Comparison of ENCODE assay signal across 9 cellular contexts in genomic region chrX:3939967-3940610, GRCh38.
A peak's percentile ranks its signal among the peaks of the same experiment; 100 is the strongest.
DNase-seq lines count a peak whose midpoint lies in the region; ATAC-seq, FAIRE-seq and TF ChIP-seq lines count a peak whose summit lies in the region.
"Had no signal": no experiment of that assay in that cellular context is flagged by ENCODE, and none has a peak within 500 bp of the region (broad histone marks: within the 10 kb centered on the region; RNA-seq: fewer than 3 reads in every experiment).

No MANE protein-coding gene starts in this region.

- WGBS in small intestine, 3 donors = 13 to 18% (median 13%) methylated on average over 4 of the region's 4 CpGs

- H3K9me3 ChIP-seq in small intestine (ENCODE audit: control insufficient read depth, low read depth) = no peaks in the 10 kb centered on the region

- H3K4me3 ChIP-seq in KMS-11 (IDR thresholded peaks at IDR 0.05; ENCODE audit: insufficient read depth, low read depth, low read length) = no peak overlapping the region
- H3K4me3 ChIP-seq in astrocyte of the cerebellum (ENCODE audit: low read depth, low read length) = no peak overlapping the region
- H3K4me3 ChIP-seq in small intestine (ENCODE audit: low read depth in 1 of 2, low read length in 2 of 2) = no peak overlapping the region

- TF ChIP-seq CTCF in KMS-11 (conservative IDR thresholded peaks at IDR 0.05; ENCODE audit: low read depth, low read length) (peak; percentile 61), astrocyte of the cerebellum (IDR thresholded peaks at IDR 0.05; ENCODE audit: low read depth, low read length, missing control alignments) (peak; percentile 47)

- no peaks in the 10 kb centered on the region for H3K79me2 ChIP-seq in KMS-11 (ENCODE audit: insufficient read depth, low read depth)

- H3K4me3 Mint-ChIP-seq in activated T-cell treated with anti-CD3 and anti-CD28 coated beads, Interleukin-2, amount 50 U/mL, for 72 hours = no peak overlapping the region

- H3K36me3 Mint-ChIP-seq in activated T-cell treated with anti-CD3 and anti-CD28 coated beads, Interleukin-2, amount 50 U/mL, for 72 hours (ENCODE audit: insufficient read depth in 2 of 2) = no peaks in the 10 kb centered on the region

- H3K9ac ChIP-seq in KMS-11 = no peak overlapping the region

- H3K27me3 Mint-ChIP-seq in activated T-cell treated with anti-CD3 and anti-CD28 coated beads, Interleukin-2, amount 50 U/mL, for 72 hours (ENCODE audit: low read depth) = peaks cover 24% of the 10 kb centered on the region

- H2AFZ ChIP-seq in KMS-11 (ENCODE audit: low read depth) = no peak overlapping the region

- H4K20me1 ChIP-seq in KMS-11 (ENCODE audit: insufficient read depth) = no peaks in the 10 kb centered on the region

- H3K4me1 Mint-ChIP-seq in activated T-cell treated with anti-CD3 and anti-CD28 coated beads, Interleukin-2, amount 50 U/mL, for 72 hours (ENCODE audit: low read depth) = no peaks in the 10 kb centered on the region

- DNase-seq in astrocyte of the cerebellum (ENCODE audit: low read depth) = peak; percentile 12
- peak; percentile 13 for DNase-seq in midbrain (lab: John Stamatoyannopoulos, UW)
- no peak for DNase-seq in activated T-cell treated with anti-CD3 and anti-CD28 coated beads, Interleukin-2, amount 50 U/mL, for 72 hours
- DNase-seq in SW 1271 (lab: John Stamatoyannopoulos, UW) = no peak
- no peak for DNase-seq in small intestine
- DNase-seq: KG1 had no signal

- in situ Hi-C loops in astrocyte of the cerebellum (cut with HindIII; ENCODE audit: low sequenced_read_pairs) = no loop called here

- peak; percentile 66 for FAIRE-seq in G401.6 (lab: Jason Lieb, UNC)
- FAIRE-seq in small intestine (lab: Jason Lieb, UNC) = no peak

- no peaks in the 10 kb centered on the region for H3K36me3 ChIP-seq in KMS-11 (ENCODE audit: insufficient read depth)
- H3K36me3 ChIP-seq in small intestine (ENCODE audit: control insufficient read depth in 2 of 2, insufficient read depth in 2 of 2, low read length in 2 of 2) = no peaks in the 10 kb centered on the region

- no peaks in the 10 kb centered on the region for H3K27me3 ChIP-seq in KMS-11 (ENCODE audit: insufficient read depth, low read depth)
- H3K27me3 ChIP-seq in small intestine (ENCODE audit: control insufficient read depth in 2 of 2, insufficient read depth in 2 of 2, low read length in 2 of 2) = no peaks in the 10 kb centered on the region

- no peak overlapping the region for H3K27ac ChIP-seq in KMS-11
- no peak overlapping the region for H3K27ac ChIP-seq in small intestine (ENCODE audit: low read depth in 1 of 2, low read length in 1 of 2)

- ATAC-seq in GM19463 (IDR thresholded peaks at IDR 0.05; ENCODE audit: unreplicated experiment) = no peak
- ATAC-seq in activated T-cell treated with anti-CD3 and anti-CD28 coated beads, Interleukin-2, amount 50 U/mL, for 72 hours (replicated peaks in 1 of 2) = no peak

- H3K4me1 ChIP-seq in KMS-11 (ENCODE audit: low read depth, poor library complexity, severe bottlenecking) (peaks cover 8% of the 10 kb centered on the region), small intestine (ENCODE audit: control insufficient read depth in 2 of 2, insufficient read depth in 1 of 2, low read depth in 1 of 2, low read length in 1 of 2) (no peaks in the 10 kb centered on the region)

- H3K9me3 Mint-ChIP-seq in activated T-cell treated with anti-CD3 and anti-CD28 coated beads, Interleukin-2, amount 50 U/mL, for 72 hours = no peaks in the 10 kb centered on the region

- H3K27ac Mint-ChIP-seq in activated T-cell treated with anti-CD3 and anti-CD28 coated beads, Interleukin-2, amount 50 U/mL, for 72 hours = no peak overlapping the region

- no peak overlapping the region for H3K4me2 ChIP-seq in KMS-11

Comparison
In these comparisons a context has a peak if more than half of its experiments do, and no peak if none do; other contexts are left out.
1. DNase-seq: peak in astrocyte of the cerebellum (single experiment) and midbrain (single experiment); none in activated T-cell treated with anti-CD3 and anti-CD28 coated beads, Interleukin-2, amount 50 U/mL, for 72 hours (0 of 2), SW 1271 (0 of 2) and small intestine (single experiment).